In genomic region chr9:123418506-123418905, GRCh38 we compare ENCODE assay signal across 20 cellular contexts.
DNase-seq lines count a peak whose midpoint lies in the region; ATAC-seq, FAIRE-seq and TF ChIP-seq lines count a peak whose summit lies in the region.
"Had no signal": no experiment of that assay in that cellular context is flagged by ENCODE, and none has a peak within 500 bp of the region (broad histone marks: within the 10 kb centered on the region; RNA-seq: fewer than 3 reads in every experiment).

No MANE protein-coding gene starts in this region.

- no peak overlapping the region for H3K56ac ChIP-seq in H1 (replicated peaks; ENCODE audit: insufficient read length, low read depth, low read length)

- H3K36me3 Mint-ChIP-seq in osteocyte (ENCODE audit: unreplicated experiment), result peaks cover 15% of the 10 kb centered on the region

- H3K9me3 ChIP-seq in heart left ventricle (no peaks in the 10 kb centered on the region), H1 (ENCODE audit: insufficient read depth in 2 of 2, low read depth in 1 of 2, low read length in 1 of 2) (no peaks in the 10 kb centered on the region), neuronal stem cell (replicated peaks in 1 of 2; ENCODE audit: control insufficient read depth in 2 of 2, insufficient read depth in 1 of 2, low read depth in 1 of 2, low read length in 2 of 2) (no peaks in the 10 kb centered on the region)

- TF ChIP-seq POLR2A in heart left ventricle (IDR thresholded peaks at IDR 0.05), result no peak
- no peak for TF ChIP-seq POLR2A in H1 (IDR thresholded peaks at IDR 0.05; ENCODE audit: control extremely low read depth in 1 of 2, low read depth in 2 of 2, low read length in 2 of 2)

- H4K20me1 ChIP-seq in H1 (replicated peaks in 1 of 2; ENCODE audit: control insufficient read depth in 1 of 2, insufficient read depth in 2 of 2, low read length in 2 of 2), result no peaks in the 10 kb centered on the region

- FAIRE-seq in H1 (lab: Jason Lieb, UNC), result no peak

- POLR2A ChIA-PET in H1 (lab: Charles Lee; ENCODE audit: partially characterized antibody), result no interaction called here

- 90 to 98% (median 96%) methylated on average over 9 to 10 of the region's 10 CpGs for WGBS in heart left ventricle, 4 donors
- 95% methylated on average over 10 of the region's 10 CpGs; no CpG with 5 or more reads in 1 of the 2 experiments for WGBS in H1 (ENCODE audit: extremely low coverage in 1 of 2, insufficient coverage in 1 of 2, insufficient read length in 1 of 2, insufficient replicate concordance in 2 of 2, low coverage in 1 of 2, low lambda C conversion rate in 2 of 2, missing lambda C conversion rate in 1 of 2), 2 experiments
- WGBS in neuronal stem cell (ENCODE audit: extremely low coverage in 2 of 2, insufficient read length in 2 of 2, insufficient replicate concordance in 1 of 2), 2 donors, result no CpG with 5 or more reads among the region's 10 CpGs

- H3K23me2 ChIP-seq in H1 (ENCODE audit: low read depth, low read length), result no peaks in the 10 kb centered on the region

- no peaks in the 10 kb centered on the region for H3K9me3 Mint-ChIP-seq in osteocyte (ENCODE audit: unreplicated experiment)

- no peak overlapping the region for H4K5ac ChIP-seq in H1 (ENCODE audit: insufficient read length, low read depth, low read length)

- no peaks in the 10 kb centered on the region for H3K79me2 ChIP-seq in H1 (ENCODE audit: control insufficient read depth in 1 of 2, insufficient read depth in 2 of 2, low read length in 2 of 2)

- no peak overlapping the region for H3K4ac ChIP-seq in H1 (replicated peaks; ENCODE audit: insufficient read length, low read depth, low read length)
- peak overlapping the region; percentile 57 for H3K4ac ChIP-seq in neuronal stem cell (ENCODE audit: low read length)

- H3K4me1 Mint-ChIP-seq in osteocyte (ENCODE audit: unreplicated experiment), result no peaks in the 10 kb centered on the region

- TF ChIP-seq CTCF in heart left ventricle (IDR thresholded peaks at IDR 0.05), result no peak
- no peak for TF ChIP-seq CTCF in H1 (IDR thresholded peaks at IDR 0.05; ENCODE audit: control extremely low read depth in 1 of 3, insufficient read depth in 1 of 3, low read depth in 1 of 3, low read length in 3 of 3)
- TF ChIP-seq CTCF in osteocyte (IDR thresholded peaks at IDR 0.05), result no peak

- H3K79me1 ChIP-seq in H1 (ENCODE audit: low read depth, low read length) (no peaks in the 10 kb centered on the region), neuronal stem cell (ENCODE audit: low read depth, low read length) (no peaks in the 10 kb centered on the region)

- H3K36me3 ChIP-seq in heart left ventricle (peaks cover 0 to 28% (median 9%) of the 10 kb centered on the region in 9 donors), H1 (ENCODE audit: control insufficient read depth in 2 of 4, insufficient read depth in 4 of 4, low read length in 3 of 4) (no peaks in the 10 kb centered on the region), neuronal stem cell (replicated peaks in 1 of 2; ENCODE audit: control insufficient read depth in 2 of 2, insufficient read depth in 2 of 2, low read length in 2 of 2) (peaks cover 0 to 3% of the 10 kb centered on the region in 2 donors)

- H3K23ac ChIP-seq in H1 (ENCODE audit: insufficient read length) (no peak overlapping the region), neuronal stem cell (ENCODE audit: low read depth, low read length, poor library complexity) (peak overlapping the region; percentile 90)

- H4K91ac ChIP-seq in H1 (replicated peaks; ENCODE audit: insufficient read length, low read length) (no peak overlapping the region), neuronal stem cell (ENCODE audit: low read depth, low read length, poor library complexity) (no peak overlapping the region)

- H2BK120ac ChIP-seq in H1 (replicated peaks; ENCODE audit: low read depth, low read length), result no peak overlapping the region
- H2BK120ac ChIP-seq in neuronal stem cell (ENCODE audit: low read depth, low read length), result no peak overlapping the region

- no peak overlapping the region for H3K4me3 ChIP-seq in heart left ventricle
- no peak overlapping the region for H3K4me3 ChIP-seq in H1 (ENCODE audit: extremely low read depth in 1 of 4, insufficient read depth in 2 of 4, low read depth in 3 of 4, low read length in 4 of 4)
- H3K4me3 ChIP-seq in neuronal stem cell (ENCODE audit: low read length in 2 of 2), result no peak overlapping the region
- H3K4me3 ChIP-seq: SK-N-MC had no signal

- H3K9ac ChIP-seq in H1 (replicated peaks in 1 of 4; ENCODE audit: extremely low read depth in 1 of 4, low read depth in 3 of 4, low read length in 3 of 4) (no peak overlapping the region), neuronal stem cell (ENCODE audit: low read depth, low read length, poor library complexity) (no peak overlapping the region)

- H3K14ac ChIP-seq in H1 (ENCODE audit: insufficient read length) (no peak overlapping the region), neuronal stem cell (ENCODE audit: low read length) (peak overlapping the region; percentile 65)

- no peak overlapping the region for H3K4me3 Mint-ChIP-seq in osteocyte (ENCODE audit: unreplicated experiment)

- H2AK5ac ChIP-seq in H1 (ENCODE audit: low read depth, low read length) (no peak overlapping the region; the same call in 1 of the 2 replicates), neuronal stem cell (ENCODE audit: low read depth, low read length) (peak overlapping the region; percentile 77)

- DNase-seq in left cardiac atrium (peak; percentile 8), heart left ventricle (no peak), H1 (ENCODE audit: low read depth in 1 of 2, low spot score in 2 of 2) (no peak), neuronal stem cell (ENCODE audit: low spot score) (no peak), ureter (ENCODE audit: low spot score) (no peak), osteocyte (ENCODE audit: extremely low spot score, unreplicated experiment) (no peak)
- DNase-seq: C1 segment of cervical spinal cord; DMS153; GDM1; HCEC 1CT; MM.1S; NCI-H1092 treated with DMSO at 0.1 percent for 48 hours; NCI-H146; NCI-H2029 treated with DMSO at 0.1 percent for 48 hours; NCI-H2171; NCI-H526 treated with DMSO at 0.1 percent for 48 hours; NK-92 treated with Interleukin-12 subunit alpha and Interleukin-12 subunit beta, amount 100 ng/mL, for 24 hours; SHP77 had no signal

- no peaks in the 10 kb centered on the region for H3K4me1 ChIP-seq in heart left ventricle
- H3K4me1 ChIP-seq in H1 (replicated peaks in 1 of 4; ENCODE audit: control insufficient read depth in 3 of 4, insufficient read depth in 4 of 4, low read length in 3 of 4), result peaks cover 5 to 21% (median 13%) of the 10 kb centered on the region in 4 experiments
- peaks cover 35 to 52% of the 10 kb centered on the region in 2 donors for H3K4me1 ChIP-seq in neuronal stem cell (ENCODE audit: control insufficient read depth in 2 of 2, insufficient read depth in 1 of 2, low read depth in 1 of 2, low read length in 2 of 2)

- no peak for TF ChIP-seq EP300 in H1 (IDR thresholded peaks at IDR 0.05; ENCODE audit: borderline replicate concordance in 1 of 2, low read depth in 2 of 2, low read length in 2 of 2)

- H2BK12ac ChIP-seq in H1 (ENCODE audit: low read depth, low read length) (no peak overlapping the region; the same call in 1 of the 2 replicates), neuronal stem cell (ENCODE audit: low read length) (peak overlapping the region; percentile 77)

- H2BK15ac ChIP-seq in H1 (ENCODE audit: low read length), result no peak overlapping the region
- no peak overlapping the region for H2BK15ac ChIP-seq in neuronal stem cell (ENCODE audit: low read length)

- no peaks in the 10 kb centered on the region for H3K27me3 ChIP-seq in heart left ventricle
- H3K27me3 ChIP-seq in H1 (replicated peaks in 1 of 4; ENCODE audit: control insufficient read depth in 3 of 4, extremely low read depth in 1 of 4, insufficient read depth in 3 of 4, low read length in 3 of 4), result no peaks in the 10 kb centered on the region
- no peaks in the 10 kb centered on the region for H3K27me3 ChIP-seq in neuronal stem cell (ENCODE audit: control insufficient read depth in 3 of 3, insufficient read depth in 3 of 3, low read depth in 1 of 3, low read length in 3 of 3)

- no peak for TF ChIP-seq RAD21 in H1 (IDR thresholded peaks at IDR 0.05 in 1 of 2, conservative IDR thresholded peaks at IDR 0.05 in 1 of 2; ENCODE audit: low read depth in 2 of 2, low read length in 2 of 2)

- no peaks in the 10 kb centered on the region for H3K27me3 Mint-ChIP-seq in osteocyte (ENCODE audit: unreplicated experiment)

- no peak overlapping the region for H3K4me2 ChIP-seq in H1 (ENCODE audit: insufficient read depth in 1 of 2, low read depth in 2 of 2, low read length in 2 of 2)
- no peak overlapping the region for H3K4me2 ChIP-seq in neuronal stem cell (ENCODE audit: insufficient read depth, low read length, poor library complexity, severe bottlenecking)

- ATAC-seq in left cardiac atrium (no peak), heart left ventricle (no peak), GM21825 (IDR thresholded peaks at IDR 0.05; ENCODE audit: unreplicated experiment) (no peak)

- H4K8ac ChIP-seq in H1 (ENCODE audit: extremely low read depth, insufficient read depth, low read length) (peak overlapping the region; percentile 28; the same call in 1 of the 2 replicates), neuronal stem cell (ENCODE audit: low read depth, low read length) (peak overlapping the region; percentile 25)

- CTCF ChIA-PET in H1 (lab: Charles Lee; ENCODE audit: partially characterized antibody), result interaction anchor here (0.6 to 2.5 kb wide), 10 partner anchors 13 to 260 kb away, joined by 3 to 10 read pairs (median 4); no protein-coding TSS in a partner anchor

- H2BK20ac ChIP-seq in H1 (ENCODE audit: low read length), result no peak overlapping the region

- intact Hi-C loops in left cardiac atrium (cut with DNase I) (no loop called here), heart left ventricle (cut with DNase I) (no loop called here)

- no peak overlapping the region for H3K27ac Mint-ChIP-seq in osteocyte (ENCODE audit: unreplicated experiment)

- no peak overlapping the region for H3K18ac ChIP-seq in H1 (ENCODE audit: extremely low read depth, low read length)
- H3K18ac ChIP-seq in neuronal stem cell (ENCODE audit: low read length), result peak overlapping the region; percentile 84

- 0 out of 2 replicates have a peak overlapping the region, but pooled peaks have one; percentile 27 for H2BK5ac ChIP-seq in H1 (ENCODE audit: low read depth, low read length)
- H2BK5ac ChIP-seq in neuronal stem cell (ENCODE audit: low read length), result no peak overlapping the region

- H2AFZ ChIP-seq in H1 (ENCODE audit: low read length) (no peak overlapping the region), neuronal stem cell (ENCODE audit: low read length) (no peak overlapping the region)

- H3K27ac ChIP-seq in heart left ventricle, result no peak overlapping the region
- no peak overlapping the region for H3K27ac ChIP-seq in H1 (ENCODE audit: low read depth, low read length)
- H3K27ac ChIP-seq in neuronal stem cell (replicated peaks; ENCODE audit: low read length), result no peak overlapping the region
- H3K27ac ChIP-seq: SK-N-MC had no signal

TF ChIP-seq in H1, 55 proteins besides CTCF, POLR2A, EP300 and RAD21 (continues in another document):
- no peak for TF ChIP-seq NRF1 (IDR thresholded peaks at IDR 0.05; ENCODE audit: low read depth, low read length)
- TF ChIP-seq SP2 (IDR thresholded peaks at IDR 0.05; ENCODE audit: low read length), result no peak
- no peak for TF ChIP-seq JUND (IDR thresholded peaks at IDR 0.05; ENCODE audit: low read length)
- TF ChIP-seq SRF (IDR thresholded peaks at IDR 0.05; ENCODE audit: low read depth, low read length), result no peak
- no peak for TF ChIP-seq TCF12 (IDR thresholded peaks at IDR 0.05; ENCODE audit: low read depth, low read length)
